In genomic region chr2:25305809-25306208, GRCh38 we compare ENCODE assay signal across 10 cellular contexts.
DNase-seq lines count a peak whose midpoint lies in the region; ATAC-seq and TF ChIP-seq lines count a peak whose summit lies in the region.
"Had no signal": no experiment of that assay in that cellular context is flagged by ENCODE, and none has a peak within 500 bp of the region (broad histone marks: within the 10 kb centered on the region; RNA-seq: fewer than 3 reads in every experiment).

No MANE protein-coding gene starts in this region.

- no peak overlapping the region for H3K4me3 ChIP-seq in epithelial cell of esophagus (ENCODE audit: low read length)
- no peak overlapping the region for H3K4me3 ChIP-seq in rectal smooth muscle tissue (ENCODE audit: low read length)

- TF ChIP-seq CTCF in epithelial cell of esophagus (IDR thresholded peaks at IDR 0.05; ENCODE audit: insufficient read depth, low read depth, low read length, missing control alignments) = no peak

- peaks cover 28% of the 10 kb centered on the region for H3K4me1 ChIP-seq in rectal smooth muscle tissue (ENCODE audit: control insufficient read depth, insufficient read depth, low read length)

- H3K27me3 ChIP-seq in rectal smooth muscle tissue (ENCODE audit: control insufficient read depth, insufficient read depth, low read length) = no peaks in the 10 kb centered on the region

- H3K27ac ChIP-seq in rectal smooth muscle tissue (ENCODE audit: low read depth, low read length) = peak overlapping the region; percentile 38

- no peak overlapping the region for H3K9ac ChIP-seq in rectal smooth muscle tissue (ENCODE audit: low read length)

- ATAC-seq in GM21423 (IDR thresholded peaks at IDR 0.05; ENCODE audit: unreplicated experiment) = no peak
- ATAC-seq in stimulated activated naive CD8-positive, alpha-beta T cell treated with anti-CD3 and anti-CD28 coated beads, Interleukin-15, Interleukin-2, amounts not matched to agents 100 U/mL and 50 U/mL, for 24 hours = no peak
- ATAC-seq in HG02588 (IDR thresholded peaks at IDR 0.05; ENCODE audit: unreplicated experiment) = no peak
- no peak for ATAC-seq in HG03039 (IDR thresholded peaks at IDR 0.05; ENCODE audit: unreplicated experiment)

- H3K36me3 ChIP-seq in rectal smooth muscle tissue (ENCODE audit: control insufficient read depth, insufficient read depth, low read length) = no peaks in the 10 kb centered on the region

- DNase-seq in DMS 273 (lab: John Stamatoyannopoulos, UW; ENCODE audit: unreplicated experiment) = peak; percentile 97
- peak; percentile 80 for DNase-seq in NCI-H2171 (lab: John Stamatoyannopoulos, UW)
- peak; percentile 53 for DNase-seq in epithelial cell of esophagus (ENCODE audit: low read depth)
- DNase-seq in stimulated activated naive CD8-positive, alpha-beta T cell treated with anti-CD3 and anti-CD28 coated beads, Interleukin-15, Interleukin-2, amounts not matched to agents 100 U/mL and 50 U/mL, for 24 hours = no peak
- DNase-seq: EL, T-helper 9 cell had no signal
